Comparison of ENCODE assay signal across 7 cellular contexts in the genomic region with DNA sequence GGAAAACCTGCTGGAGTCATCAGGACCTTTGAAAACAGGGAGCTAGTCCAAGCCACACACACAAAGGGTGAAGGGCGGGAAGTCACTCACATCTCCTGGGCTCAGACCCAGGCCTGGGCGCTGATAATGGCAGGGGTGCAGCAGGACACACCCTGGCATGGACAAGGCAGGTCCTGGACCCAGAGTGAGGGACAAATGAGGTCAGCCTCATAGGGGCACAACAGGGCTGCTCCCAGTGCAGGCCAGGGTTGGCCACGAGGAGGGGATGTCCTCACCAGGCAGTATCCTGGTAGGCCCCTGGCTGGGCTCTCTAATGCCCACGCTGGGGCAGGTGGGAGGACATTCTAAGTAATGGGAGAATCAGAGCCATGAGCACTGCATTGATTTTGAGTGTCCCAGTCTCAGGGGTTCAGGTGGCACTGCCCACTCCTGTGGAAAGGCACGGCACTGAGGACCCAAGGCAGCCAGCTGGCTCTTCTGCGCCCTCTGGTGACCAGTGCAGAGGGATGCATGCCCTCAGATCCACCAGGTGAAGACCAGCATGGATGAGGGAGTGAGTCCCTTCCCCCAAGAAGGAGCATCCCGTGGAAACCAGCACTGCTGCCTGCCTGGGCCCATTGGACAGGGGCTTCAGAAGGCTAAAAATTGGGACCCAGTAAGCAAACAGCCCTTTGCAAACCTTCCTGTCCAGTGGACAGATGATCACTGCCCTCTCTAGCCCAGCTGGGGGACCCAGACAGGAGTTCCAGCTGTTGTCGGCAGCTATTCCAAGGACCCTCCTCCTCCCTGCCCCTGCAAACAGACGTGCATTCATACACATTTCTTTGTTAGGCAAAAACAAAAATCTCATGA. TPM values are rescaled to one million over a fixed set of nuclear protein-coding genes. Genes with fewer than 3 reads are reported as not detected.
A peak's percentile ranks its signal among the peaks of the same experiment; 100 is the strongest.
DNase-seq lines count a peak whose midpoint lies in the region; ATAC-seq and TF ChIP-seq lines count a peak whose summit lies in the region.

No MANE protein-coding gene starts in this region.

- H3K4me3 Mint-ChIP-seq in activated naive CD8-positive, alpha-beta T cell treated with anti-CD3 and anti-CD28 coated beads, Interleukin-2, amount 50 U/mL, for 24 hours, result no peak overlapping the region

- TF ChIP-seq CTCF in HL-60 (IDR thresholded peaks at IDR 0.05; ENCODE audit: insufficient read depth, low read length) (peak; percentile 70), retinal pigment epithelial cell (conservative IDR thresholded peaks at IDR 0.05; ENCODE audit: low read depth, low read length) (peak; percentile 95)

- H3K36me3 Mint-ChIP-seq in activated naive CD8-positive, alpha-beta T cell treated with anti-CD3 and anti-CD28 coated beads, Interleukin-2, amount 50 U/mL, for 24 hours (ENCODE audit: low read depth), result no peaks in the 10 kb centered on the region

- H3K27me3 ChIP-seq in HL-60 (ENCODE audit: insufficient read depth, poor library complexity, severe bottlenecking), result no peaks in the 10 kb centered on the region

- intact Hi-C loops in left cardiac atrium (cut with DNase I), result loop anchor here (1.0 to 10.0 kb wide), 4 partner anchors 47 to 178 kb away; partner anchors contain the start of gene RAI1 (in 2 of the 2)

- H3K9me3 Mint-ChIP-seq in activated naive CD8-positive, alpha-beta T cell treated with anti-CD3 and anti-CD28 coated beads, Interleukin-2, amount 50 U/mL, for 24 hours, result no peaks in the 10 kb centered on the region

- H3K27me3 Mint-ChIP-seq in activated naive CD8-positive, alpha-beta T cell treated with anti-CD3 and anti-CD28 coated beads, Interleukin-2, amount 50 U/mL, for 24 hours, result no peaks in the 10 kb centered on the region

- peak; percentile 55 for ATAC-seq in activated naive CD8-positive, alpha-beta T cell treated with anti-CD3 and anti-CD28 coated beads, Interleukin-2, amount 50 U/mL, for 24 hours
- ATAC-seq in left cardiac atrium (peak; percentile 85 to 91), GM21526 (IDR thresholded peaks at IDR 0.05; ENCODE audit: low FRiP score, unreplicated experiment) (no peak)

- H3K4me1 Mint-ChIP-seq in activated naive CD8-positive, alpha-beta T cell treated with anti-CD3 and anti-CD28 coated beads, Interleukin-2, amount 50 U/mL, for 24 hours, result peaks cover 31% of the 10 kb centered on the region

- H3K4me3 ChIP-seq in HL-60 (replicated peaks; ENCODE audit: insufficient read depth, low read length) (no peak overlapping the region), retinal pigment epithelial cell (ENCODE audit: low read length) (no peak overlapping the region)

- no peak overlapping the region for H3K27ac ChIP-seq in HL-60 (replicated peaks)

- H3K27ac Mint-ChIP-seq in activated naive CD8-positive, alpha-beta T cell treated with anti-CD3 and anti-CD28 coated beads, Interleukin-2, amount 50 U/mL, for 24 hours, result no peak overlapping the region

- DNase-seq in GF-D8 (lab: John Stamatoyannopoulos, UW) (peak; percentile 8), HL-60 (ENCODE audit: low read depth in 1 of 2, low spot score in 1 of 2) (peak; percentile 17 to 35), SKM-1 treated with dmso at 0.1 percent for 144 hours (lab: John Stamatoyannopoulos, UW; ENCODE audit: unreplicated experiment) (peak; percentile 18), left cardiac atrium (peak; percentile 73), retinal pigment epithelial cell (ENCODE audit: low read depth) (no peak)
- peak; percentile 79 for DNase-seq in activated naive CD8-positive, alpha-beta T cell treated with anti-CD3 and anti-CD28 coated beads, Interleukin-2, amount 50 U/mL, for 24 hours

RNA-seq across cellular contexts. Expression of gene SREBF1, which starts 23.3 kb away (rescaled TPM):
- total RNA-seq in left cardiac atrium, result 10 to 100 TPM; 28.7 to 56.9 TPM
